32 cellular contexts compared by ENCODE assay signal in the genomic region with DNA sequence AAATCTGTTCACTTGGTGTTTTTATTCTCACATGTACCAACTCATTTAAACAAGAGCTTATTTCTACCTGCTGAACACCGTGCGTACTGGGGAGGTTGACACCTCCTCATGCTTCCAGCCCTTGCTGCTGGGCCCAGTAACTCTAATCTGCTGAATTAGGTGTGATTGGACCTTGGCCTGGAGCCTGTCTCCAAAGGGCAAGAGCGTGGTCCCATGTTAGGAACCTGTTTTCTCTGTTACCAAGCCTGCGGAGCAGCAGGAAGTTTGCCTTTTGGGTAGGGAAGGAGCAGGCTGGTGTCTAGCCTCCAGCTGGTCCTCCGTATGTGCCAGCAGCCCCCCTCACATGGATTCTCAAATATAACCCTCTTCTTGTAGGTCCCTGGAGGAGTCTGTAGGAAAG. TPM values are rescaled to one million over a fixed set of nuclear protein-coding genes. Genes with fewer than 3 reads are reported as not detected.
A peak's percentile ranks its signal among the peaks of the same experiment; 100 is the strongest.
DNase-seq lines count a peak whose midpoint lies in the region; ATAC-seq and TF ChIP-seq lines count a peak whose summit lies in the region.
"Had no signal": no experiment of that assay in that cellular context is flagged by ENCODE, and none has a peak within 500 bp of the region (broad histone marks: within the 10 kb centered on the region; RNA-seq: fewer than 3 reads in every experiment).

No MANE protein-coding gene starts in this region.

- no peaks in the 10 kb centered on the region for H3K27me3 ChIP-seq in colonic mucosa
- H3K27me3 ChIP-seq in lower lobe of right lung (ENCODE audit: low read depth), result no peaks in the 10 kb centered on the region
- no peaks in the 10 kb centered on the region for H3K27me3 ChIP-seq in GM23248 (replicated peaks; ENCODE audit: insufficient read depth)
- H3K27me3 ChIP-seq: SJCRH30 had no signal

- no peaks in the 10 kb centered on the region for H3K27me3 Mint-ChIP-seq in activated naive CD4-positive, alpha-beta T cell treated with anti-CD3 and anti-CD28 coated beads, Interleukin-2, amount 50 U/mL, for 24 hours
- no peaks in the 10 kb centered on the region for H3K27me3 Mint-ChIP-seq in mesothelial cell of epicardium (ENCODE audit: low read depth)
- H3K27me3 Mint-ChIP-seq in effector memory CD8-positive, alpha-beta T cell, result no peaks in the 10 kb centered on the region
- H3K27me3 Mint-ChIP-seq: activated CD4-positive, alpha-beta T cell treated with anti-CD3 and anti-CD28 coated beads for 36 hours; activated T-helper 17 cell treated with anti-CD3 and anti-CD28 coated beads, Interleukin-2, amount 50 U/mL, for 72 hours; memory B cell; type B pancreatic cell had no signal

- no peaks in the 10 kb centered on the region for H4K20me1 ChIP-seq in GM23248 (ENCODE audit: insufficient read depth)

- no peak for DNase-seq in activated naive CD4-positive, alpha-beta T cell treated with Interleukin-2 at 50 U/mL for 16 hours
- DNase-seq in colonic mucosa, result no peak
- no peak for DNase-seq in lower lobe of right lung
- no peak for DNase-seq in substantia nigra (lab: John Stamatoyannopoulos, UW)
- no peak for DNase-seq in mesothelial cell of epicardium (ENCODE audit: low spot score in 2 of 2, unreplicated experiment in 2 of 2)
- no peak for DNase-seq in GM23248
- DNase-seq in effector memory CD8-positive, alpha-beta T cell, result no peak
- DNase-seq: activated CD4-positive, alpha-beta T cell treated with anti-CD3 and anti-CD28 coated beads for 36 hours; activated CD8-positive, alpha-beta T cell treated with anti-CD3 and anti-CD28 coated beads, Interleukin-2, amount 10 ng/mL, durations not matched to agents 7 days and 5 days; activated naive CD4-positive, alpha-beta T cell treated with anti-CD3 and anti-CD28 coated beads, Interleukin-2, amount 50 U/mL, for 16 hours; amniotic stem cell; Caco-2; DMS53; effector CD8-positive, alpha-beta T cell; erythroblast; kidney; MV-4-11; NCI-H1436; SJCRH30; stimulated activated CD4-positive, alpha-beta T cell treated with anti-CD3 and anti-CD28 coated beads, Interleukin-12 subunit alpha, Interleukin-12 subunit beta, amount 100 ng/mL, for 4 hours; stimulated activated CD4-positive, alpha-beta T cell treated with anti-CD3 and anti-CD28 coated beads, Interleukin-2, amount 100 ng/mL, for 48 hours; SW 1271; T-helper 9 cell had no signal

- H3K79me2 ChIP-seq in GM23248 (ENCODE audit: insufficient read depth), result no peaks in the 10 kb centered on the region
- H3K79me2 ChIP-seq: parathyroid adenoma had no signal

- no peaks in the 10 kb centered on the region for H3K4me1 Mint-ChIP-seq in activated naive CD4-positive, alpha-beta T cell treated with anti-CD3 and anti-CD28 coated beads, Interleukin-2, amount 50 U/mL, for 24 hours
- no peaks in the 10 kb centered on the region for H3K4me1 Mint-ChIP-seq in mesothelial cell of epicardium
- no peaks in the 10 kb centered on the region for H3K4me1 Mint-ChIP-seq in effector memory CD8-positive, alpha-beta T cell (ENCODE audit: low read depth in 2 of 2)
- H3K4me1 Mint-ChIP-seq: activated CD4-positive, alpha-beta T cell treated with anti-CD3 and anti-CD28 coated beads for 36 hours; memory B cell had no signal

- H3K9me3 ChIP-seq in colonic mucosa, result no peaks in the 10 kb centered on the region
- no peaks in the 10 kb centered on the region for H3K9me3 ChIP-seq in lower lobe of right lung
- H3K9me3 ChIP-seq in GM23248 (ENCODE audit: low read depth), result no peaks in the 10 kb centered on the region
- H3K9me3 ChIP-seq: Caco-2, HAP-1, SJCRH30 had no signal

- no peaks in the 10 kb centered on the region for H3F3A ChIP-seq in GM23248 (ENCODE audit: insufficient read depth)

- no peak overlapping the region for H3K4me3 Mint-ChIP-seq in activated naive CD4-positive, alpha-beta T cell treated with anti-CD3 and anti-CD28 coated beads, Interleukin-2, amount 50 U/mL, for 24 hours
- no peak overlapping the region for H3K4me3 Mint-ChIP-seq in mesothelial cell of epicardium
- no peak overlapping the region for H3K4me3 Mint-ChIP-seq in effector memory CD8-positive, alpha-beta T cell
- H3K4me3 Mint-ChIP-seq: activated CD4-positive, alpha-beta T cell treated with anti-CD3 and anti-CD28 coated beads for 36 hours; activated CD8-positive, alpha-beta T cell treated with anti-CD3 and anti-CD28 coated beads, Interleukin-2, amount 10 ng/mL, durations not matched to agents 7 days and 5 days; activated T-helper 17 cell treated with anti-CD3 and anti-CD28 coated beads, Interleukin-2, amount 50 U/mL, for 72 hours; memory B cell; type B pancreatic cell had no signal

- WGBS in GM23248 (ENCODE audit: low coverage in 1 of 2, low lambda C conversion rate in 2 of 2, missing lambda C conversion rate in 2 of 2), 2 experiments, result 83 to 85% methylated on average over 5 of the region's 5 CpGs

- no peaks in the 10 kb centered on the region for H3K9me3 Mint-ChIP-seq in activated naive CD4-positive, alpha-beta T cell treated with anti-CD3 and anti-CD28 coated beads, Interleukin-2, amount 50 U/mL, for 24 hours
- H3K9me3 Mint-ChIP-seq in mesothelial cell of epicardium, result no peaks in the 10 kb centered on the region
- H3K9me3 Mint-ChIP-seq in effector memory CD8-positive, alpha-beta T cell, result no peaks in the 10 kb centered on the region
- H3K9me3 Mint-ChIP-seq: activated T-helper 17 cell treated with anti-CD3 and anti-CD28 coated beads, Interleukin-2, amount 50 U/mL, for 72 hours; memory B cell; type B pancreatic cell had no signal

- intact Hi-C loops in colonic mucosa (cut with DNase I), result no loop called here
- intact Hi-C loops in lower lobe of right lung (cut with DNase I), result no loop called here

- H3K27ac Mint-ChIP-seq in activated naive CD4-positive, alpha-beta T cell treated with anti-CD3 and anti-CD28 coated beads, Interleukin-2, amount 50 U/mL, for 24 hours, result peak overlapping the region; percentile 23
- H3K27ac Mint-ChIP-seq in mesothelial cell of epicardium, result no peak overlapping the region
- no peak overlapping the region for H3K27ac Mint-ChIP-seq in effector memory CD8-positive, alpha-beta T cell
- H3K27ac Mint-ChIP-seq: activated CD4-positive, alpha-beta T cell treated with anti-CD3 and anti-CD28 coated beads for 36 hours; activated CD8-positive, alpha-beta T cell treated with anti-CD3 and anti-CD28 coated beads, Interleukin-2, amount 10 ng/mL, durations not matched to agents 7 days and 5 days; activated T-helper 17 cell treated with anti-CD3 and anti-CD28 coated beads, Interleukin-2, amount 50 U/mL, for 72 hours; memory B cell; type B pancreatic cell had no signal

- no peak overlapping the region for H3K4me2 ChIP-seq in GM23248 (ENCODE audit: unreplicated experiment)

- H3K36me3 ChIP-seq in colonic mucosa, result no peaks in the 10 kb centered on the region
- peaks cover 99% of the 10 kb centered on the region for H3K36me3 ChIP-seq in lower lobe of right lung
- peaks cover 32% of the 10 kb centered on the region; the same call in 1 of the 2 replicates for H3K36me3 ChIP-seq in GM23248 (ENCODE audit: low read depth)

- H3K4me3 ChIP-seq in colonic mucosa (no peak overlapping the region), lower lobe of right lung (no peak overlapping the region), GM23248 (no peak overlapping the region)
- H3K4me3 ChIP-seq: HAP-1, SJCRH30 had no signal

- no peak for ATAC-seq in lower lobe of right lung
- ATAC-seq in effector memory CD8-positive, alpha-beta T cell (replicated peaks), result no peak
- ATAC-seq: activated CD4-positive, alpha-beta T cell treated with anti-CD3 and anti-CD28 coated beads for 36 hours; activated CD8-positive, alpha-beta T cell treated with anti-CD3 and anti-CD28 coated beads, Interleukin-2, amount 10 ng/mL, durations not matched to agents 7 days and 5 days; activated T-helper 17 cell treated with anti-CD3 and anti-CD28 coated beads, Interleukin-2, amount 50 U/mL, for 72 hours had no signal

- H3K9me2 ChIP-seq in GM23248 (ENCODE audit: insufficient read depth), result no peaks in the 10 kb centered on the region

- TF ChIP-seq CTCF in colonic mucosa (IDR thresholded peaks at IDR 0.05), result no peak
- no peak for TF ChIP-seq CTCF in lower lobe of right lung (IDR thresholded peaks at IDR 0.05)
- TF ChIP-seq CTCF in mesothelial cell of epicardium (IDR thresholded peaks at IDR 0.05; ENCODE audit: unreplicated experiment), result no peak

- H3K27ac ChIP-seq in colonic mucosa, result peak overlapping the region; percentile 11
- peak overlapping the region; percentile 20 for H3K27ac ChIP-seq in lower lobe of right lung
- H3K27ac ChIP-seq in substantia nigra (ENCODE audit: low read depth, low read length, poor library complexity, severe bottlenecking), result peak overlapping the region; percentile 6
- H3K27ac ChIP-seq in GM23248, result no peak overlapping the region
- H3K27ac ChIP-seq: 22Rv1, C4-2B, parathyroid adenoma, SJCRH30, VCaP had no signal

- in situ Hi-C loops in GM23248 (cut with MboI), result no loop called here

- H2AFZ ChIP-seq in GM23248, result no peak overlapping the region
- H2AFZ ChIP-seq: parathyroid adenoma had no signal

- H3K4me1 ChIP-seq in colonic mucosa, result peaks cover 7% of the 10 kb centered on the region
- H3K4me1 ChIP-seq in lower lobe of right lung, result peaks cover 39% of the 10 kb centered on the region
- H3K4me1 ChIP-seq in GM23248 (ENCODE audit: insufficient read depth), result peaks cover 3% of the 10 kb centered on the region; the same call in 1 of the 2 replicates
- H3K4me1 ChIP-seq: HAP-1, parathyroid adenoma, SJCRH30 had no signal

- H3K9ac ChIP-seq in colonic mucosa (ENCODE audit: low read depth in 2 of 2, low read length in 2 of 2), result no peak overlapping the region
- H3K9ac ChIP-seq in GM23248, result no peak overlapping the region
- H3K9ac ChIP-seq: parathyroid adenoma had no signal

- H3K36me3 Mint-ChIP-seq in activated naive CD4-positive, alpha-beta T cell treated with anti-CD3 and anti-CD28 coated beads, Interleukin-2, amount 50 U/mL, for 24 hours, result peaks cover 10% of the 10 kb centered on the region
- H3K36me3 Mint-ChIP-seq in mesothelial cell of epicardium, result peaks cover 42% of the 10 kb centered on the region
- H3K36me3 Mint-ChIP-seq in effector memory CD8-positive, alpha-beta T cell (ENCODE audit: insufficient read depth), result peaks cover 25% of the 10 kb centered on the region

RNA-seq across cellular contexts. Expression of a gene that starts 10.9 kb away (rescaled TPM):
- total RNA-seq in colonic mucosa (10 to 100 TPM; 24.1 to 27.9 TPM), lower lobe of right lung (99.6 TPM), mesothelial cell of epicardium (28.5 to 32.1 TPM (median 29.7 TPM) in 3 replicates)
- total RNA-seq in GM23248 (2014; rRNA removed; shearing (Covaris generic)), result 8.8 and 11.4 TPM in 2 replicates
- polyA plus RNA-seq in GM23248 (2016; fragmentation: Nextera tagmentation; extraction: Ambion mirVana), result 5.6 and 9.2 TPM in 2 replicates

RNA-seq across cellular contexts. Expression of a gene that starts 36.5 kb away (rescaled TPM):
- total RNA-seq in colonic mucosa, result 10 to 100 TPM; 25.5 to 53.1 TPM
- 77.3 TPM for total RNA-seq in lower lobe of right lung
- total RNA-seq in mesothelial cell of epicardium, result 117 to 120 TPM (median 117 TPM) in 3 replicates
- total RNA-seq in GM23248 (2014; rRNA removed; shearing (Covaris generic)), result 40.2 and 41.5 TPM in 2 replicates
- polyA plus RNA-seq in GM23248 (2016; fragmentation: Nextera tagmentation; extraction: Ambion mirVana), result 17.3 and 19.9 TPM in 2 replicates
